In genomic region chr6:14540276-14540675, GRCh38 we compare ENCODE assay signal across 26 cellular contexts.
DNase-seq lines count a peak whose midpoint lies in the region; ATAC-seq, FAIRE-seq and TF ChIP-seq lines count a peak whose summit lies in the region.
"Had no signal": no experiment of that assay in that cellular context is flagged by ENCODE, and none has a peak within 500 bp of the region (broad histone marks: within the 10 kb centered on the region; RNA-seq: fewer than 3 reads in every experiment).

No MANE protein-coding gene starts in this region.

- TF ChIP-seq CTCF in LNCaP clone FGC (IDR thresholded peaks at IDR 0.05; ENCODE audit: control insufficient read depth, extremely low read depth, insufficient read depth), result no peak
- TF ChIP-seq CTCF in H1 (IDR thresholded peaks at IDR 0.05; ENCODE audit: control extremely low read depth in 1 of 3, insufficient read depth in 1 of 3, low read depth in 1 of 3, low read length in 3 of 3), result no peak
- TF ChIP-seq CTCF in osteoblast (IDR thresholded peaks at IDR 0.05; ENCODE audit: extremely low read depth, low read depth, low read length), result no peak
- TF ChIP-seq CTCF in vagina (IDR thresholded peaks at IDR 0.05), result no peak

- H2AFZ ChIP-seq in H1 (ENCODE audit: low read length), result no peak overlapping the region
- no peak overlapping the region for H2AFZ ChIP-seq in osteoblast (ENCODE audit: low read length)

- CTCF ChIA-PET in H1 (lab: Charles Lee; ENCODE audit: partially characterized antibody), result interaction anchor here (1.1 to 1.2 kb wide), 2 partner anchors 8 to 21 kb away, joined by 3 to 4 read pairs; no protein-coding TSS in a partner anchor
- CTCF ChIA-PET in HEK293T (lab: Yijun Ruan, JAX), result no interaction called here
- CTCF ChIA-PET in CD4-positive, alpha-beta memory T cell (lab: Charles Lee; ENCODE audit: partially characterized antibody), result no interaction called here
- CTCF ChIA-PET in T-cell (lab: Charles Lee), result no interaction called here

- H3K4me2 ChIP-seq in H1 (ENCODE audit: insufficient read depth in 1 of 2, low read depth in 2 of 2, low read length in 2 of 2) (peak overlapping the region in 1 of 2 experiments; percentile 34; a peak in 1 of 4 replicates), osteoblast (ENCODE audit: insufficient read depth, low read length) (peak overlapping the region; percentile 7)

- H3K27me3 ChIP-seq in H1 (replicated peaks in 1 of 4; ENCODE audit: control insufficient read depth in 3 of 4, extremely low read depth in 1 of 4, insufficient read depth in 3 of 4, low read length in 3 of 4) (no peaks in the 10 kb centered on the region; a peak in 1 of 7 replicates), osteoblast (ENCODE audit: insufficient read depth, low read length) (no peaks in the 10 kb centered on the region), vagina (no peaks in the 10 kb centered on the region)
- H3K27me3 ChIP-seq in CD4-positive, alpha-beta memory T cell (ENCODE audit: insufficient read depth, low read length), result no peaks in the 10 kb centered on the region
- H3K27me3 ChIP-seq: pancreas had no signal

- H3K4me3 Mint-ChIP-seq in CD4-positive, alpha-beta memory T cell, result no peak overlapping the region
- no peak overlapping the region for H3K4me3 Mint-ChIP-seq in T-cell
- H3K4me3 Mint-ChIP-seq: activated CD8-positive, alpha-beta memory T cell treated with anti-CD3 and anti-CD28 coated beads, Interleukin-2, amount 10 ng/mL, durations not matched to agents 7 days and 5 days; central memory CD8-positive, alpha-beta T cell had no signal

- no peak overlapping the region for H3K4ac ChIP-seq in H1 (replicated peaks; ENCODE audit: insufficient read length, low read depth, low read length)

- DNase-seq in A172 (ENCODE audit: low spot score) (peak; percentile 72), LNCaP clone FGC (ENCODE audit: low read depth) (peak; percentile 74), H1 (ENCODE audit: low read depth in 1 of 2, low spot score in 2 of 2) (no peak), osteoblast (ENCODE audit: insufficient read length, low spot score, missing footprints) (no peak), HEK293T (ENCODE audit: extremely low spot score) (no peak), vagina (ENCODE audit: extremely low spot score in 2 of 2) (no peak), T-cell (no peak)
- DNase-seq in CD4-positive, alpha-beta memory T cell, result no peak
- DNase-seq: activated CD4-positive, alpha-beta T cell treated with anti-CD3 and anti-CD28 coated beads for 4 hours; activated CD8-positive, alpha-beta memory T cell treated with anti-CD3 and anti-CD28 coated beads, Interleukin-2, amount 10 ng/mL, durations not matched to agents 7 days and 5 days; DMS 273 treated with DMSO at 0.1 percent for 48 hours; effector memory CD4-positive, alpha-beta T cell; mesenchymal stem cell; naive thymus-derived CD4-positive, alpha-beta T cell; NCI-H187 treated with DMSO at 0.1 percent for 48 hours; NCI-H345; pancreas; RPMI8226; small intestine; stimulated activated CD4-positive, alpha-beta T cell treated with anti-CD3 and anti-CD28 coated beads, Interleukin-4, amount 100 ng/mL, for 1 hour had no signal

- intact Hi-C loops in CD4-positive, alpha-beta memory T cell (cut with micrococcal nuclease), result no loop called here
- intact Hi-C loops in vagina (cut with DNase I), result no loop called here

- TF ChIP-seq RAD21 in H1 (IDR thresholded peaks at IDR 0.05 in 1 of 2, conservative IDR thresholded peaks at IDR 0.05 in 1 of 2; ENCODE audit: low read depth in 2 of 2, low read length in 2 of 2), result no peak

- H3K27ac ChIP-seq in H1 (ENCODE audit: low read depth, low read length) (no peak overlapping the region), osteoblast (ENCODE audit: low read depth, low read length) (no peak overlapping the region), vagina (no peak overlapping the region)
- H3K27ac ChIP-seq in CD4-positive, alpha-beta memory T cell (ENCODE audit: low read depth, low read length), result no peak overlapping the region
- H3K27ac ChIP-seq: pancreas had no signal

- no peak overlapping the region for H3K14ac ChIP-seq in H1 (ENCODE audit: insufficient read length)

- no peak overlapping the region for H3K23ac ChIP-seq in H1 (ENCODE audit: insufficient read length)

- peak overlapping the region; percentile 76; the same call in 1 of the 2 replicates for H2BK15ac ChIP-seq in H1 (ENCODE audit: low read length)

- no peak overlapping the region for H3K56ac ChIP-seq in H1 (replicated peaks; ENCODE audit: insufficient read length, low read depth, low read length)

- H3K79me2 ChIP-seq in H1 (ENCODE audit: control insufficient read depth in 1 of 2, insufficient read depth in 2 of 2, low read length in 2 of 2) (no peaks in the 10 kb centered on the region), osteoblast (ENCODE audit: insufficient read depth, low read length) (no peaks in the 10 kb centered on the region)

- no peaks in the 10 kb centered on the region for H3K36me3 ChIP-seq in H1 (ENCODE audit: control insufficient read depth in 2 of 4, insufficient read depth in 4 of 4, low read length in 3 of 4)
- H3K36me3 ChIP-seq in osteoblast (ENCODE audit: insufficient read depth, low read length), result no peaks in the 10 kb centered on the region
- no peaks in the 10 kb centered on the region for H3K36me3 ChIP-seq in CD4-positive, alpha-beta memory T cell (ENCODE audit: insufficient read depth, low read length)
- no peaks in the 10 kb centered on the region for H3K36me3 ChIP-seq in vagina
- H3K36me3 ChIP-seq: pancreas had no signal

- no peaks in the 10 kb centered on the region for H3K79me1 ChIP-seq in H1 (ENCODE audit: low read depth, low read length)

- ATAC-seq in T-cell (replicated peaks in 1 of 4), result no peak
- ATAC-seq: activated CD8-positive, alpha-beta memory T cell treated with anti-CD3 and anti-CD28 coated beads, Interleukin-2, amount 10 ng/mL, durations not matched to agents 7 days and 5 days; K562; naive thymus-derived CD4-positive, alpha-beta T cell; pancreas had no signal

- peak overlapping the region; percentile 23; the same call in 1 of the 2 replicates for H2BK20ac ChIP-seq in H1 (ENCODE audit: low read length)

- no peaks in the 10 kb centered on the region for H3K9me3 Mint-ChIP-seq in CD4-positive, alpha-beta memory T cell
- no peaks in the 10 kb centered on the region for H3K9me3 Mint-ChIP-seq in T-cell
- H3K9me3 Mint-ChIP-seq: central memory CD8-positive, alpha-beta T cell had no signal

- H2BK12ac ChIP-seq in H1 (ENCODE audit: low read depth, low read length), result peak overlapping the region; percentile 30; the same call in 1 of the 2 replicates

- WGBS in H1 (ENCODE audit: extremely low coverage in 1 of 2, insufficient coverage in 1 of 2, insufficient read length in 1 of 2, insufficient replicate concordance in 2 of 2, low coverage in 1 of 2, low lambda C conversion rate in 2 of 2, missing lambda C conversion rate in 1 of 2), 2 experiments, result 53% methylated on average over 5 of the region's 5 CpGs; no CpG with 5 or more reads in 1 of the 2 experiments

- peaks cover 0 to 1% of the 10 kb centered on the region in 2 donors for H3K27me3 Mint-ChIP-seq in CD4-positive, alpha-beta memory T cell
- no peaks in the 10 kb centered on the region for H3K27me3 Mint-ChIP-seq in T-cell
- H3K27me3 Mint-ChIP-seq: activated CD8-positive, alpha-beta memory T cell treated with anti-CD3 and anti-CD28 coated beads, Interleukin-2, amount 10 ng/mL, durations not matched to agents 7 days and 5 days; central memory CD8-positive, alpha-beta T cell; naive thymus-derived CD4-positive, alpha-beta T cell had no signal

- H2BK5ac ChIP-seq in H1 (ENCODE audit: low read depth, low read length), result peak overlapping the region; percentile 18; the same call in 1 of the 2 replicates

- H3K9me3 ChIP-seq in H1 (ENCODE audit: insufficient read depth in 2 of 2, low read depth in 1 of 2, low read length in 1 of 2), result no peaks in the 10 kb centered on the region
- H3K9me3 ChIP-seq in osteoblast (ENCODE audit: low read depth, low read length), result no peaks in the 10 kb centered on the region
- no peaks in the 10 kb centered on the region for H3K9me3 ChIP-seq in CD4-positive, alpha-beta memory T cell (ENCODE audit: control insufficient read depth in 1 of 2, low read length in 2 of 2)
- H3K9me3 ChIP-seq in vagina, result no peaks in the 10 kb centered on the region
- H3K9me3 ChIP-seq: pancreas had no signal

- no peak overlapping the region for H3K9ac ChIP-seq in H1 (replicated peaks in 1 of 4; ENCODE audit: extremely low read depth in 1 of 4, low read depth in 3 of 4, low read length in 3 of 4)

- no peak for FAIRE-seq in H1 (lab: Jason Lieb, UNC)
- FAIRE-seq: islet of Langerhans, K562, pancreas, small intestine, TTC549, urothelium cell line had no signal

- POLR2A ChIA-PET in H1 (lab: Charles Lee; ENCODE audit: partially characterized antibody), result no interaction called here
- POLR2A ChIA-PET in HEK293T (lab: Yijun Ruan, JAX), result no interaction called here
- POLR2A ChIA-PET in CD4-positive, alpha-beta memory T cell (lab: Charles Lee; ENCODE audit: partially characterized antibody), result no interaction called here
- POLR2A ChIA-PET in T-cell (lab: Charles Lee), result no interaction called here

- H2BK120ac ChIP-seq in H1 (replicated peaks; ENCODE audit: low read depth, low read length), result no peak overlapping the region

- H3K4me1 Mint-ChIP-seq in CD4-positive, alpha-beta memory T cell, result peaks cover 0 to 10% (median 7%) of the 10 kb centered on the region in 4 donors
- peaks cover 17 to 21% (median 19%) of the 10 kb centered on the region in 3 donors for H3K4me1 Mint-ChIP-seq in T-cell
- H3K4me1 Mint-ChIP-seq: central memory CD8-positive, alpha-beta T cell had no signal

- no peak for TF ChIP-seq POLR2A in H1 (IDR thresholded peaks at IDR 0.05; ENCODE audit: control extremely low read depth in 1 of 2, low read depth in 2 of 2, low read length in 2 of 2)
- no peak for TF ChIP-seq POLR2A in vagina (IDR thresholded peaks at IDR 0.05)

- H4K5ac ChIP-seq in H1 (ENCODE audit: insufficient read length, low read depth, low read length), result no peak overlapping the region

- H3K4me3 ChIP-seq in LNCaP clone FGC (ENCODE audit: low read depth, low read length), result no peak overlapping the region
- H3K4me3 ChIP-seq in H1 (ENCODE audit: extremely low read depth in 1 of 4, insufficient read depth in 2 of 4, low read depth in 3 of 4, low read length in 4 of 4), result no peak overlapping the region
- no peak overlapping the region for H3K4me3 ChIP-seq in osteoblast (ENCODE audit: insufficient read depth, low read length)
- H3K4me3 ChIP-seq in CD4-positive, alpha-beta memory T cell (ENCODE audit: low read length in 2 of 2), result no peak overlapping the region
- no peak overlapping the region for H3K4me3 ChIP-seq in vagina
- H3K4me3 ChIP-seq: K562, pancreas had no signal

- TF ChIP-seq EP300 in H1 (IDR thresholded peaks at IDR 0.05; ENCODE audit: borderline replicate concordance in 1 of 2, low read depth in 2 of 2, low read length in 2 of 2), result no peak

- H3K23me2 ChIP-seq in H1 (ENCODE audit: low read depth, low read length), result no peaks in the 10 kb centered on the region

- H4K8ac ChIP-seq in H1 (ENCODE audit: extremely low read depth, insufficient read depth, low read length), result no peak overlapping the region

- peak overlapping the region; percentile 42; the same call in 1 of the 2 replicates for H2AK5ac ChIP-seq in H1 (ENCODE audit: low read depth, low read length)

- no peak overlapping the region for H3K18ac ChIP-seq in H1 (ENCODE audit: extremely low read depth, low read length)

- no peak overlapping the region for H4K91ac ChIP-seq in H1 (replicated peaks; ENCODE audit: insufficient read length, low read length)

- H3K4me1 ChIP-seq in H1 (replicated peaks in 1 of 4; ENCODE audit: control insufficient read depth in 3 of 4, insufficient read depth in 4 of 4, low read length in 3 of 4) (peaks cover 0 to 9% (median 3%) of the 10 kb centered on the region in 4 experiments; a peak in 5 of 7 replicates), osteoblast (ENCODE audit: insufficient read depth, low read length) (peaks cover 24% of the 10 kb centered on the region), vagina (no peaks in the 10 kb centered on the region)
- no peaks in the 10 kb centered on the region for H3K4me1 ChIP-seq in CD4-positive, alpha-beta memory T cell (ENCODE audit: insufficient read depth, low read length)
- H3K4me1 ChIP-seq: pancreas had no signal

- H3K36me3 Mint-ChIP-seq in CD4-positive, alpha-beta memory T cell, result no peaks in the 10 kb centered on the region
- no peaks in the 10 kb centered on the region for H3K36me3 Mint-ChIP-seq in T-cell
- H3K36me3 Mint-ChIP-seq: activated CD8-positive, alpha-beta memory T cell treated with anti-CD3 and anti-CD28 coated beads, Interleukin-2, amount 10 ng/mL, durations not matched to agents 7 days and 5 days had no signal

- no peaks in the 10 kb centered on the region for H4K20me1 ChIP-seq in H1 (replicated peaks in 1 of 2; ENCODE audit: control insufficient read depth in 1 of 2, insufficient read depth in 2 of 2, low read length in 2 of 2)
- no peaks in the 10 kb centered on the region for H4K20me1 ChIP-seq in osteoblast (ENCODE audit: insufficient read depth, low read length)

- no peak overlapping the region for H3K27ac Mint-ChIP-seq in CD4-positive, alpha-beta memory T cell
- H3K27ac Mint-ChIP-seq in T-cell, result no peak overlapping the region
- H3K27ac Mint-ChIP-seq: activated CD8-positive, alpha-beta memory T cell treated with anti-CD3 and anti-CD28 coated beads, Interleukin-2, amount 10 ng/mL, durations not matched to agents 7 days and 5 days; activated T-helper 2 cell treated with anti-CD3 and anti-CD28 coated beads, Interferon-gamma antibody, Interleukin-2, Interleukin-4, amounts not matched to agents 10 μg/mL and 5 μg/mL and 100 μg/mL, durations not matched to agents 14 hours and 24 hours and 36 hours had no signal

Comparison
In these comparisons a context has a peak if more than half of its experiments do, and no peak if none do; other contexts are left out.
1. DNase-seq: peak in A172 (single experiment) and LNCaP clone FGC (single experiment); none in H1 (0 of 2), osteoblast (single experiment), HEK293T (single experiment), CD4-positive, alpha-beta memory T cell (0 of 5), vagina (0 of 2) and T-cell (0 of 34).